ENCODE assay signal across 13 cellular contexts in genomic region chr9:5593904-5594303, GRCh38. TPM values are rescaled to one million over a fixed set of nuclear protein-coding genes. Genes with fewer than 3 reads are reported as not detected.
A peak's percentile ranks its signal among the peaks of the same experiment; 100 is the strongest.
DNase-seq lines count a peak whose midpoint lies in the region; ATAC-seq and TF ChIP-seq lines count a peak whose summit lies in the region.
"Had no signal": no experiment of that assay in that cellular context is flagged by ENCODE, and none has a peak within 500 bp of the region (broad histone marks: within the 10 kb centered on the region; RNA-seq: fewer than 3 reads in every experiment).

No MANE protein-coding gene starts in this region.

- no peak for TF ChIP-seq CTCF in GM13977 (IDR thresholded peaks at IDR 0.05; ENCODE audit: extremely low read depth, insufficient read depth, missing control alignments)
- no peak for TF ChIP-seq CTCF in OCI-LY1 (IDR thresholded peaks at IDR 0.05; ENCODE audit: low read length)
- no peak for TF ChIP-seq CTCF in gastroesophageal sphincter (IDR thresholded peaks at IDR 0.05)

- peak overlapping the region; percentile 32 for H3K4me2 ChIP-seq in OCI-LY1 (ENCODE audit: low read length)

- H3K27ac Mint-ChIP-seq in activated naive CD4-positive, alpha-beta T cell treated with anti-CD3 and anti-CD28 coated beads, Interleukin-2, amount 10 ng/mL, durations not matched to agents 7 days and 5 days = no peak overlapping the region
- H3K27ac Mint-ChIP-seq: brain had no signal

- H3K27me3 ChIP-seq in OCI-LY1 (ENCODE audit: insufficient read depth, low read length) (no peaks in the 10 kb centered on the region), gastroesophageal sphincter (no peaks in the 10 kb centered on the region)

- in situ Hi-C loops in GM13977 (cut with MboI; ENCODE audit: low pct_unique_long_range_greater_than_20kb, low sequenced_read_pairs, unreplicated experiment) = loop anchor here (5.0 to 10.0 kb wide), 2 partner anchors 149 to 407 kb away; partner anchors contain the start of gene INSL6

- H3K4me3 Mint-ChIP-seq in activated naive CD4-positive, alpha-beta T cell treated with anti-CD3 and anti-CD28 coated beads, Interleukin-2, amount 10 ng/mL, durations not matched to agents 7 days and 5 days = no peak overlapping the region
- H3K4me3 Mint-ChIP-seq: brain had no signal

- H3K4me1 ChIP-seq in OCI-LY1 (ENCODE audit: insufficient read depth, low read length, severe bottlenecking) (peaks cover 59% of the 10 kb centered on the region), gastroesophageal sphincter (peaks cover 0 to 9% (median 0%) of the 10 kb centered on the region in 3 donors)

- TF ChIP-seq POLR2A in gastroesophageal sphincter (IDR thresholded peaks at IDR 0.05) = no peak

- H3K4me3 ChIP-seq in OCI-LY1 (ENCODE audit: low read depth, low read length, poor library complexity, severe bottlenecking) (no peak overlapping the region), gastroesophageal sphincter (no peak overlapping the region)
- H3K4me3 ChIP-seq: GM23248 had no signal

- H3K9ac ChIP-seq in OCI-LY1 (ENCODE audit: low read length) = no peak overlapping the region
- H3K9ac ChIP-seq: GM23248 had no signal

- no peak overlapping the region for H2AFZ ChIP-seq in OCI-LY1 (ENCODE audit: low read length)
- H2AFZ ChIP-seq: GM23248 had no signal

- peaks cover 11% of the 10 kb centered on the region for H3K4me1 Mint-ChIP-seq in activated naive CD4-positive, alpha-beta T cell treated with anti-CD3 and anti-CD28 coated beads, Interleukin-2, amount 10 ng/mL, durations not matched to agents 7 days and 5 days

- 62 to 88% methylated on average over 2 of the region's 2 CpGs for WGBS in gastroesophageal sphincter (ENCODE audit: low coverage in 1 of 2), 2 donors

- DNase-seq in GM13977 (ENCODE audit: low spot score) (peak; percentile 44), NCI-H2227 treated with DMSO at 0.1 percent for 48 hours (lab: John Stamatoyannopoulos, UW) (no peak), HuH-7.5 (ENCODE audit: low spot score) (no peak)
- no peak for DNase-seq in activated naive CD4-positive, alpha-beta T cell treated with anti-CD3 and anti-CD28 coated beads, Interleukin-2, amount 10 ng/mL, durations not matched to agents 7 days and 5 days
- DNase-seq: GM23248, NCI-H1436 treated with DMSO at 0.1 percent for 48 hours, right cardiac atrium, SHP77 had no signal

- no peaks in the 10 kb centered on the region for H3K9me3 Mint-ChIP-seq in activated naive CD4-positive, alpha-beta T cell treated with anti-CD3 and anti-CD28 coated beads, Interleukin-2, amount 10 ng/mL, durations not matched to agents 7 days and 5 days
- H3K9me3 Mint-ChIP-seq: brain had no signal

- H4K20me1 ChIP-seq in OCI-LY1 (ENCODE audit: insufficient read depth, low read length) = no peaks in the 10 kb centered on the region

- H3K9me2 ChIP-seq in OCI-LY1 (ENCODE audit: low read depth, low read length) = no peaks in the 10 kb centered on the region

- peaks cover 2% of the 10 kb centered on the region for H3K36me3 Mint-ChIP-seq in activated naive CD4-positive, alpha-beta T cell treated with anti-CD3 and anti-CD28 coated beads, Interleukin-2, amount 10 ng/mL, durations not matched to agents 7 days and 5 days
- H3K36me3 Mint-ChIP-seq: brain had no signal

- ATAC-seq in GM19468 (IDR thresholded peaks at IDR 0.05; ENCODE audit: extremely low read depth, unreplicated experiment) = peak; percentile 54
- ATAC-seq in HG03045 (IDR thresholded peaks at IDR 0.05; ENCODE audit: unreplicated experiment) = peak; percentile 63
- ATAC-seq in gastroesophageal sphincter = no peak
- ATAC-seq: right cardiac atrium had no signal

- H3K9me3 ChIP-seq in OCI-LY1 (ENCODE audit: low read length) (0 out of 2 replicates have a peak, but pooled peaks cover 6% of the 10 kb centered on the region), gastroesophageal sphincter (no peaks in the 10 kb centered on the region)

- H3K36me3 ChIP-seq in OCI-LY1 (ENCODE audit: insufficient read depth, low read length) (peaks cover under 1% of the 10 kb centered on the region; the same call in 1 of the 2 replicates), gastroesophageal sphincter (no peaks in the 10 kb centered on the region)

- TF ChIP-seq EP300 in gastroesophageal sphincter (IDR thresholded peaks at IDR 0.05) = no peak

- no peaks in the 10 kb centered on the region for H3K79me2 ChIP-seq in OCI-LY1 (ENCODE audit: insufficient read depth, low read length)

- no peaks in the 10 kb centered on the region for H3F3A ChIP-seq in OCI-LY1 (ENCODE audit: insufficient read depth, low read length)

- peak overlapping the region; percentile 82 for H3K27ac ChIP-seq in OCI-LY1 (ENCODE audit: low read depth, low read length, poor library complexity, severe bottlenecking)
- no peak overlapping the region for H3K27ac ChIP-seq in gastroesophageal sphincter
- H3K27ac ChIP-seq: GM23248 had no signal

- CTCF ChIA-PET in activated naive CD4-positive, alpha-beta T cell treated with anti-CD3 and anti-CD28 coated beads, Interleukin-2, amount 10 ng/mL, durations not matched to agents 7 days and 5 days (lab: Charles Lee) = interaction anchor here (0.6 to 1.4 kb wide), 2 partner anchors 68 to 143 kb away, joined by 3 read pairs; partner anchors contain the start of gene CD274

- no peaks in the 10 kb centered on the region for H3K27me3 Mint-ChIP-seq in activated naive CD4-positive, alpha-beta T cell treated with anti-CD3 and anti-CD28 coated beads, Interleukin-2, amount 10 ng/mL, durations not matched to agents 7 days and 5 days

RNA-seq across cellular contexts. Expression of gene RIC1, which starts 35.0 kb away (rescaled TPM):
- total RNA-seq in gastroesophageal sphincter = 10 to 100 TPM; 39.2 to 60.5 (median 47.2) TPM
